In genomic region chr10:73628405-73628804, GRCh38 we compare ENCODE assay signal across 20 cellular contexts. TPM values are rescaled to one million over a fixed set of nuclear protein-coding genes. Genes with fewer than 3 reads are reported as not detected.
"Had no signal": no experiment of that assay in that cellular context is flagged by ENCODE, and none has a peak within 500 bp of the region (broad histone marks: within the 10 kb centered on the region; RNA-seq: fewer than 3 reads in every experiment).

No MANE protein-coding gene starts in this region.

- H3K36me3 ChIP-seq: heart left ventricle, neutrophil, upper lobe of left lung had no signal

- H3K9me3 ChIP-seq: heart left ventricle, neutrophil, upper lobe of left lung had no signal

- H3K27me3 ChIP-seq: heart left ventricle, neutrophil, upper lobe of left lung had no signal

- DNase-seq: activated B cell treated with CpG ODN at 0.5 μM for 24 hours; activated CD4-positive, alpha-beta T cell treated with anti-CD3 and anti-CD28 coated beads for 48 hours; activated CD8-positive, alpha-beta T cell treated with anti-CD3 and anti-CD28 coated beads for 36 hours; activated effector memory CD4-positive, alpha-beta T cell treated with Interleukin-2 at 50 U/mL for 16 hours; activated naive CD4-positive, alpha-beta T cell treated with anti-CD3 and anti-CD28 coated beads, Interleukin-2, amount 50 U/mL, for 16 hours; activated T-cell treated with anti-CD3 and anti-CD28 coated beads, Interleukin-2, amount 50 U/mL, for 4 hours; caudate nucleus; heart left ventricle; midbrain; naive B cell; retina; stimulated activated CD4-positive, alpha-beta T cell treated with anti-CD3 and anti-CD28 coated beads, Interleukin-4, amount 100 ng/mL, for 24 hours; stimulated activated naive CD8-positive, alpha-beta T cell treated with anti-CD3 and anti-CD28 coated beads, Interleukin-15, Interleukin-2, amounts not matched to agents 100 U/mL and 50 U/mL, for 24 hours; upper lobe of left lung had no signal

- H3K27ac ChIP-seq: heart left ventricle, neutrophil, parathyroid adenoma, skin epidermis, upper lobe of left lung had no signal

- ATAC-seq: activated CD8-positive, alpha-beta T cell treated with anti-CD3 and anti-CD28 coated beads for 36 hours; activated T-cell treated with anti-CD3 and anti-CD28 coated beads, Interleukin-2, amount 50 U/mL, for 4 hours; heart left ventricle; stimulated activated naive CD8-positive, alpha-beta T cell treated with anti-CD3 and anti-CD28 coated beads, Interleukin-15, Interleukin-2, amounts not matched to agents 100 U/mL and 50 U/mL, for 24 hours had no signal

- H2AFZ ChIP-seq: parathyroid adenoma had no signal

- H3K9ac ChIP-seq: parathyroid adenoma had no signal

- H3K4me3 ChIP-seq: heart left ventricle, lung, skin epidermis, upper lobe of left lung had no signal

RNA-seq across cellular contexts. Expression of gene MYOZ1, which starts 12.9 kb away (rescaled TPM):
- total RNA-seq: activated B cell treated with CpG ODN at 0.5 μM for 24 hours; activated CD8-positive, alpha-beta T cell treated with anti-CD3 and anti-CD28 coated beads for 36 hours; activated T-cell treated with anti-CD3 and anti-CD28 coated beads, Interleukin-2, amount 50 U/mL, for 4 hours; T-helper 2 cell treated with Interferon-gamma antibody and Interleukin-4, amounts not matched to agents 100 ng/mL and 5 ng/mL, for 36 hours had no signal

RNA-seq across cellular contexts. Expression of gene SYNPO2L, which starts 27.4 kb away (rescaled TPM):
- total RNA-seq: activated B cell treated with CpG ODN at 0.5 μM for 24 hours; activated CD8-positive, alpha-beta T cell treated with anti-CD3 and anti-CD28 coated beads for 36 hours; frontal cortex had no signal
